1 cellular context compared by ENCODE assay signal in genomic region chr11:2234963-2235362, GRCh38.
TF ChIP-seq lines count a peak whose summit lies in the region.

No MANE protein-coding gene starts in this region.

TF ChIP-seq in GM23338, 12 proteins besides CTCF, POLR2A, EP300 and RAD21 (continued from another document):
- TF ChIP-seq ZNF462 (CRISPR knock-in tag; IDR thresholded peaks at IDR 0.05), result no peak
- no peak for TF ChIP-seq JUNB (IDR thresholded peaks at IDR 0.05; ENCODE audit: unreplicated experiment)
- TF ChIP-seq POLR2AphosphoS5 (IDR thresholded peaks at IDR 0.05; ENCODE audit: low read depth), result no peak
- TF ChIP-seq NANOG (IDR thresholded peaks at IDR 0.05; ENCODE audit: borderline replicate concordance), result no peak
- TF ChIP-seq ZNF114 (CRISPR knock-in tag; IDR thresholded peaks at IDR 0.05), result no peak
- TF ChIP-seq ETS1 (IDR thresholded peaks at IDR 0.05), result no peak
